27 cellular contexts compared by ENCODE assay signal in the genomic region with DNA sequence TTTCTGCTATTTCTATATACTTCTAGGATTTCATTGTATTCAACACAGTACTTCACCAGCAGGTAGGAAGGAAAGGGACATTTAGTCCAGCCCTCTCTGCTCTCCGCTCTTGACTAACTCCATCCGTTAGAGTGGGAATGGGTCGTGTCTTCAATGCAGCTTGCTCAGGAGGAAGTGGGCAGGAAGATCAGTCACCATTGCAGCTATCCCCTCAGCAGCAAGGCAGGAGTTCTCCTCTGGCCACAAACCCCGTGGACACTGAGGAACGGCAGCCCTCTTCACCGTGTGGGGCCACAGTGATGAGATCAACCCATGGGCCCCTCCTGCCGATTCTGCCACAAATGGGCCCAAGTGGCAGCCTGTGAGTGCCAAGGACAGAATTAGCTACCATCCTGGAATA. TPM values are rescaled to one million over a fixed set of nuclear protein-coding genes. Genes with fewer than 3 reads are reported as not detected.
DNase-seq lines count a peak whose midpoint lies in the region; ATAC-seq, FAIRE-seq and TF ChIP-seq lines count a peak whose summit lies in the region.
"Had no signal": no experiment of that assay in that cellular context is flagged by ENCODE, and none has a peak within 500 bp of the region (broad histone marks: within the 10 kb centered on the region; RNA-seq: fewer than 3 reads in every experiment).

No MANE protein-coding gene starts in this region.

- peak; percentile 51 for DNase-seq in activated CD4-positive, alpha-beta T cell treated with anti-CD3 and anti-CD28 coated beads, Interleukin-2, amount 10 ng/mL, durations not matched to agents 24 days and 14 days
- no peak for DNase-seq in activated CD4-positive, alpha-beta T cell treated with anti-CD3 and anti-CD28 coated beads, Interleukin-2, amount 10 ng/mL, durations not matched to agents 7 days and 5 days
- no peak for DNase-seq in GM18507 (ENCODE audit: extremely low spot score, insufficient read length, low read depth)
- DNase-seq in T-helper 17 cell, result no peak
- DNase-seq in neuronal stem cell (ENCODE audit: low spot score), result no peak
- DNase-seq in D341Med (ENCODE audit: low spot score), result no peak
- DNase-seq in osteocyte (ENCODE audit: extremely low spot score, unreplicated experiment), result no peak
- DNase-seq: CD4-positive, alpha-beta memory T cell; MM.1S; NCI-H1930; NCI-H446 treated with DMSO at 0.1 percent for 48 hours; Right ventricle myocardium superior; small intestine; stimulated activated CD4-positive, alpha-beta T cell treated with anti-CD3 and anti-CD28 coated beads, Interleukin-4, amount 100 ng/mL, for 4 hours had no signal

- no peaks in the 10 kb centered on the region for H3K27me3 Mint-ChIP-seq in activated CD4-positive, alpha-beta T cell treated with anti-CD3 and anti-CD28 coated beads, Interleukin-2, amount 10 ng/mL, durations not matched to agents 24 days and 14 days
- no peaks in the 10 kb centered on the region for H3K27me3 Mint-ChIP-seq in activated CD4-positive, alpha-beta T cell treated with anti-CD3 and anti-CD28 coated beads, Interleukin-2, amount 10 ng/mL, durations not matched to agents 7 days and 5 days
- no peaks in the 10 kb centered on the region for H3K27me3 Mint-ChIP-seq in T-helper 17 cell
- peaks cover 6% of the 10 kb centered on the region for H3K27me3 Mint-ChIP-seq in osteocyte (ENCODE audit: unreplicated experiment)
- H3K27me3 Mint-ChIP-seq: CD4-positive, alpha-beta memory T cell; dendritic cell treated with granulocyte-macrophage colony-stimulating factor and Interleukin-4, amounts not matched to agents 40 ng/mL and 50 ng/mL, for 4 days had no signal

- peaks cover 29% of the 10 kb centered on the region for H3K4me1 Mint-ChIP-seq in activated CD4-positive, alpha-beta T cell treated with anti-CD3 and anti-CD28 coated beads, Interleukin-2, amount 10 ng/mL, durations not matched to agents 24 days and 14 days
- peaks cover 46% of the 10 kb centered on the region for H3K4me1 Mint-ChIP-seq in activated CD4-positive, alpha-beta T cell treated with anti-CD3 and anti-CD28 coated beads, Interleukin-2, amount 10 ng/mL, durations not matched to agents 7 days and 5 days
- H3K4me1 Mint-ChIP-seq in T-helper 17 cell, result peaks cover 32% of the 10 kb centered on the region
- H3K4me1 Mint-ChIP-seq in osteocyte (ENCODE audit: unreplicated experiment), result no peaks in the 10 kb centered on the region
- H3K4me1 Mint-ChIP-seq: nephron had no signal

- no CpG with 5 or more reads among the region's 7 CpGs for WGBS in neuronal stem cell (ENCODE audit: extremely low coverage in 2 of 2, insufficient read length in 2 of 2, insufficient replicate concordance in 1 of 2), 2 donors

- POLR2A ChIA-PET in activated CD4-positive, alpha-beta T cell treated with anti-CD3 and anti-CD28 coated beads, Interleukin-2, amount 10 ng/mL, durations not matched to agents 7 days and 5 days (lab: Charles Lee), result interaction anchor here (0.7 kb wide), 1 partner anchor 67 kb away, joined by 3 read pairs; no protein-coding TSS in a partner anchor

- no peak overlapping the region for H3K27ac Mint-ChIP-seq in activated CD4-positive, alpha-beta T cell treated with anti-CD3 and anti-CD28 coated beads, Interleukin-2, amount 10 ng/mL, durations not matched to agents 24 days and 14 days
- H3K27ac Mint-ChIP-seq in activated CD4-positive, alpha-beta T cell treated with anti-CD3 and anti-CD28 coated beads, Interleukin-2, amount 10 ng/mL, durations not matched to agents 7 days and 5 days, result no peak overlapping the region
- H3K27ac Mint-ChIP-seq in T-helper 17 cell (peak overlapping the region; percentile 21), osteocyte (ENCODE audit: unreplicated experiment) (no peak overlapping the region)
- H3K27ac Mint-ChIP-seq: dendritic cell treated with granulocyte-macrophage colony-stimulating factor and Interleukin-4, amounts not matched to agents 40 ng/mL and 50 ng/mL, for 4 days; nephron; T-helper 2 cell treated with Interferon-gamma antibody and Interleukin-4, amounts not matched to agents 5 μg/mL and 100 μg/mL, for 36 hours had no signal

- H4K8ac ChIP-seq in neuronal stem cell (ENCODE audit: low read depth, low read length), result no peak overlapping the region

- H2BK120ac ChIP-seq in neuronal stem cell (ENCODE audit: low read depth, low read length), result no peak overlapping the region

- no peak overlapping the region for H3K4me2 ChIP-seq in neuronal stem cell (ENCODE audit: insufficient read depth, low read length, poor library complexity, severe bottlenecking)
- H3K4me2 ChIP-seq: hepatocyte had no signal

- H2BK5ac ChIP-seq in neuronal stem cell (ENCODE audit: low read length), result no peak overlapping the region

- TF ChIP-seq CTCF in osteocyte (IDR thresholded peaks at IDR 0.05), result no peak

- H3K4me3 Mint-ChIP-seq in activated CD4-positive, alpha-beta T cell treated with anti-CD3 and anti-CD28 coated beads, Interleukin-2, amount 10 ng/mL, durations not matched to agents 24 days and 14 days, result no peak overlapping the region
- H3K4me3 Mint-ChIP-seq in activated CD4-positive, alpha-beta T cell treated with anti-CD3 and anti-CD28 coated beads, Interleukin-2, amount 10 ng/mL, durations not matched to agents 7 days and 5 days, result no peak overlapping the region
- H3K4me3 Mint-ChIP-seq in T-helper 17 cell (no peak overlapping the region), osteocyte (ENCODE audit: unreplicated experiment) (no peak overlapping the region)
- H3K4me3 Mint-ChIP-seq: dendritic cell treated with granulocyte-macrophage colony-stimulating factor and Interleukin-4, amounts not matched to agents 40 ng/mL and 50 ng/mL, for 4 days; nephron; T-helper 2 cell treated with Interferon-gamma antibody and Interleukin-4, amounts not matched to agents 5 μg/mL and 100 μg/mL, for 36 hours had no signal

- CTCF ChIA-PET in activated CD4-positive, alpha-beta T cell treated with anti-CD3 and anti-CD28 coated beads, Interleukin-2, amount 10 ng/mL, durations not matched to agents 7 days and 5 days (lab: Charles Lee), result interaction anchor here (0.8 to 4.4 kb wide), 12 partner anchors 8 to 130 kb away, joined by 3 to 18 read pairs (median 4); a partner anchor contains a TSS

- H3K79me1 ChIP-seq in neuronal stem cell (ENCODE audit: low read depth, low read length), result no peaks in the 10 kb centered on the region

- H2BK15ac ChIP-seq in neuronal stem cell (ENCODE audit: low read length), result no peak overlapping the region

- H3K36me3 ChIP-seq in neuronal stem cell (replicated peaks in 1 of 2; ENCODE audit: control insufficient read depth in 2 of 2, insufficient read depth in 2 of 2, low read length in 2 of 2), result no peaks in the 10 kb centered on the region
- H3K36me3 ChIP-seq: breast epithelium, prostate gland had no signal

- H2AFZ ChIP-seq in neuronal stem cell (ENCODE audit: low read length), result no peak overlapping the region
- H2AFZ ChIP-seq: hepatocyte had no signal

- peaks cover 4% of the 10 kb centered on the region for H3K36me3 Mint-ChIP-seq in activated CD4-positive, alpha-beta T cell treated with anti-CD3 and anti-CD28 coated beads, Interleukin-2, amount 10 ng/mL, durations not matched to agents 24 days and 14 days (ENCODE audit: low read depth)
- H3K36me3 Mint-ChIP-seq in activated CD4-positive, alpha-beta T cell treated with anti-CD3 and anti-CD28 coated beads, Interleukin-2, amount 10 ng/mL, durations not matched to agents 7 days and 5 days (ENCODE audit: low read depth), result peaks cover 23% of the 10 kb centered on the region
- H3K36me3 Mint-ChIP-seq in T-helper 17 cell (ENCODE audit: low read depth) (no peaks in the 10 kb centered on the region), osteocyte (ENCODE audit: unreplicated experiment) (no peaks in the 10 kb centered on the region)

- H3K14ac ChIP-seq in neuronal stem cell (ENCODE audit: low read length), result peak overlapping the region; percentile 72

- H3K9me3 ChIP-seq in T-helper 17 cell (ENCODE audit: control insufficient read depth, low read length, poor library complexity, severe bottlenecking) (no peaks in the 10 kb centered on the region), neuronal stem cell (replicated peaks in 1 of 2; ENCODE audit: control insufficient read depth in 2 of 2, insufficient read depth in 1 of 2, low read depth in 1 of 2, low read length in 2 of 2) (no peaks in the 10 kb centered on the region)
- H3K9me3 ChIP-seq: breast epithelium, prostate gland had no signal

- no peaks in the 10 kb centered on the region for H3K4me1 ChIP-seq in neuronal stem cell (ENCODE audit: control insufficient read depth in 2 of 2, insufficient read depth in 1 of 2, low read depth in 1 of 2, low read length in 2 of 2)
- H3K4me1 ChIP-seq: breast epithelium, prostate gland had no signal

- H3K9me3 Mint-ChIP-seq in activated CD4-positive, alpha-beta T cell treated with anti-CD3 and anti-CD28 coated beads, Interleukin-2, amount 10 ng/mL, durations not matched to agents 24 days and 14 days, result peaks cover 7% of the 10 kb centered on the region
- H3K9me3 Mint-ChIP-seq in activated CD4-positive, alpha-beta T cell treated with anti-CD3 and anti-CD28 coated beads, Interleukin-2, amount 10 ng/mL, durations not matched to agents 7 days and 5 days, result peaks cover 14% of the 10 kb centered on the region
- H3K9me3 Mint-ChIP-seq in osteocyte (ENCODE audit: unreplicated experiment), result no peaks in the 10 kb centered on the region
- H3K9me3 Mint-ChIP-seq: dendritic cell treated with granulocyte-macrophage colony-stimulating factor and Interleukin-4, amounts not matched to agents 40 ng/mL and 50 ng/mL, for 4 days; nephron had no signal

- no peak overlapping the region for H2BK12ac ChIP-seq in neuronal stem cell (ENCODE audit: low read length)

- FAIRE-seq in GM18507 (lab: Jason Lieb, UNC), result peak; percentile 24
- FAIRE-seq: A204.1, endothelial cell of umbilical vein, H54, islet of Langerhans, small intestine had no signal

- no peak overlapping the region for H2AK5ac ChIP-seq in neuronal stem cell (ENCODE audit: low read depth, low read length)

- no peak overlapping the region for H3K4ac ChIP-seq in neuronal stem cell (ENCODE audit: low read length)

- no peak overlapping the region for H3K18ac ChIP-seq in neuronal stem cell (ENCODE audit: low read length)

- no peak overlapping the region for H3K4me3 ChIP-seq in neuronal stem cell (ENCODE audit: low read length in 2 of 2)
- H3K4me3 ChIP-seq: breast epithelium, hepatocyte, lung, prostate gland had no signal

- no peak overlapping the region for H3K9ac ChIP-seq in neuronal stem cell (ENCODE audit: low read depth, low read length, poor library complexity)

- no peak overlapping the region for H3K27ac ChIP-seq in neuronal stem cell (replicated peaks; ENCODE audit: low read length)
- H3K27ac ChIP-seq: breast epithelium, hepatocyte, prostate gland had no signal

- H3K27me3 ChIP-seq in neuronal stem cell (ENCODE audit: control insufficient read depth in 3 of 3, insufficient read depth in 3 of 3, low read depth in 1 of 3, low read length in 3 of 3), result no peaks in the 10 kb centered on the region
- H3K27me3 ChIP-seq: hepatocyte had no signal

- no peak for ATAC-seq in T-helper 17 cell
- no peak for ATAC-seq in HG03159 (IDR thresholded peaks at IDR 0.05; ENCODE audit: unreplicated experiment)

- intact Hi-C loops in activated CD4-positive, alpha-beta T cell treated with anti-CD3 and anti-CD28 coated beads, Interleukin-2, amount 10 ng/mL, durations not matched to agents 24 days and 14 days (cut with micrococcal nuclease), result no loop called here

- no peak overlapping the region for H4K91ac ChIP-seq in neuronal stem cell (ENCODE audit: low read depth, low read length, poor library complexity)

- H3K23ac ChIP-seq in neuronal stem cell (ENCODE audit: low read depth, low read length, poor library complexity), result no peak overlapping the region

RNA-seq across cellular contexts. Expression of a gene that starts 30.2 kb away (rescaled TPM):
- total RNA-seq in activated CD4-positive, alpha-beta T cell treated with anti-CD3 and anti-CD28 coated beads, Interleukin-2, amount 10 ng/mL, durations not matched to agents 24 days and 14 days, result 282 and 292 TPM in 2 replicates
- total RNA-seq in activated CD4-positive, alpha-beta T cell treated with anti-CD3 and anti-CD28 coated beads, Interleukin-2, amount 10 ng/mL, durations not matched to agents 7 days and 5 days, result 100 to 1,000 TPM; 379 to 406 TPM
- 100 to 1,000 TPM; 301 to 323 TPM for total RNA-seq in T-helper 17 cell
- polyA plus RNA-seq in neuronal stem cell (2013, experiment 1 of 2), result 0.61 TPM
- polyA plus RNA-seq in neuronal stem cell (2013, experiment 2 of 2), result 0.66 TPM
- total RNA-seq in osteocyte, result not detected in 2 replicates
- total RNA-seq: fibroblast of villous mesenchyme had no signal

Comparison
In these comparisons a context has a peak if more than half of its experiments do, and no peak if none do; other contexts are left out.
1. RNA of a gene that starts 30.2 kb away (total RNA-seq): 379 to 406 TPM in activated CD4-positive, alpha-beta T cell treated with anti-CD3 and anti-CD28 coated beads, Interleukin-2, amount 10 ng/mL, durations not matched to agents 7 days and 5 days, 301 to 323 TPM in T-helper 17 cell and 282 to 292 TPM in activated CD4-positive, alpha-beta T cell treated with anti-CD3 and anti-CD28 coated beads, Interleukin-2, amount 10 ng/mL, durations not matched to agents 24 days and 14 days; not detected in osteocyte; every median in the first group is over 100 times any median in the second.